In the genomic region with DNA sequence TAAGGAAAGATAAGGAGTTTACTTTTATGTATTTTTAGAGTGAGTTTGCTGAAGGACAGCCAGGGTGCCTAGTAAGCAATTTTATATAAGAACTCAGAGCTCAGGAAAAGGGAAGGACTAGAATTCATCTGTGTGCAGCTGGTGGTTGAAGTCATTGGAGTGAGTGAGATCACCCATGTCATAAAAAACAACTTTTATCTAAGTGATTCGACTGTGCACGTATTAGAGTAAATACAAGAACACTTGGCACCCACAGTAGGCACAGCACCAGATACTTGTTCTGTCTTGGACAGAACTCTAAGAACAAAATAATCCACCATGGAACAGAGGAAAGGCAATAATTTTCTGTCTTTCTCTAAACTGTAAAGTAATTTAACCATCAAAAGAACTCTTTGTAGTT, we compare ENCODE assay signal across 12 cellular contexts. TPM values are rescaled to one million over a fixed set of nuclear protein-coding genes. Genes with fewer than 3 reads are reported as not detected.
DNase-seq lines count a peak whose midpoint lies in the region; ATAC-seq and TF ChIP-seq lines count a peak whose summit lies in the region.
"Had no signal": no experiment of that assay in that cellular context is flagged by ENCODE, and none has a peak within 500 bp of the region (broad histone marks: within the 10 kb centered on the region; RNA-seq: fewer than 3 reads in every experiment).

No MANE protein-coding gene starts in this region.

- H3K36me3 ChIP-seq in ascending aorta (no peaks in the 10 kb centered on the region), prostate gland (no peaks in the 10 kb centered on the region)

- DNase-seq in EL, result peak; percentile 26
- DNase-seq in ascending aorta (ENCODE audit: low spot score in 2 of 2), result peak in 1 of 2 donors; percentile 75
- peak; percentile 47 for DNase-seq in Right ventricle myocardium superior
- no peak for DNase-seq in prostate gland (ENCODE audit: low spot score)
- no peak for DNase-seq in GM19238 (ENCODE audit: insufficient read length, low spot score)
- no peak for DNase-seq in germinal center (ENCODE audit: low spot score)
- DNase-seq in SIG-M5 (lab: John Stamatoyannopoulos, UW), result no peak
- DNase-seq in dorsolateral prefrontal cortex, result no peak
- DNase-seq: activated CD4-positive, alpha-beta T cell treated with anti-CD3 and anti-CD28 coated beads, Interleukin-2, amount 50 U/mL, for 4 hours; hypothalamus; stimulated activated CD8-positive, alpha-beta memory T cell treated with anti-CD3 and anti-CD28 coated beads, Interleukin-4, amount 100 ng/mL, for 48 hours had no signal

- no peak for TF ChIP-seq CTCF in ascending aorta (IDR thresholded peaks at IDR 0.05)
- TF ChIP-seq CTCF in prostate gland (IDR thresholded peaks at IDR 0.05), result no peak
- no peak for TF ChIP-seq CTCF in dorsolateral prefrontal cortex (IDR thresholded peaks at IDR 0.05 in 54 of 56, conservative IDR thresholded peaks at IDR 0.05 in 2 of 56; ENCODE audit: low read depth in 1 of 56, partially characterized antibody in 56 of 56)

- ATAC-seq in Right ventricle myocardium superior (ENCODE audit: poor library complexity), result peak; percentile 90
- ATAC-seq: activated T-helper 17 cell treated with anti-CD3 and anti-CD28 coated beads, Interleukin-2, amount 50 U/mL, for 72 hours had no signal

- WGBS in prostate gland, result 26% methylated on average over 2 of the region's 2 CpGs

- H3K27ac ChIP-seq in ascending aorta (peak overlapping the region; percentile 72 to 78), prostate gland (peak overlapping the region; percentile 6 to 9), dorsolateral prefrontal cortex (peak overlapping the region in 1 of 59 donors; percentile 9)

- H3K4me3 ChIP-seq in ascending aorta (peak overlapping the region in 1 of 2 donors; percentile 11), prostate gland (no peak overlapping the region), dorsolateral prefrontal cortex (no peak overlapping the region)

- no peak for TF ChIP-seq POLR2A in prostate gland (IDR thresholded peaks at IDR 0.05)

- no peaks in the 10 kb centered on the region for H3K27me3 ChIP-seq in ascending aorta
- no peaks in the 10 kb centered on the region for H3K27me3 ChIP-seq in prostate gland (replicated peaks; ENCODE audit: insufficient read depth)
- no peaks in the 10 kb centered on the region for H3K27me3 ChIP-seq in dorsolateral prefrontal cortex

- H3K4me1 ChIP-seq in ascending aorta, result peaks cover 11 to 70% of the 10 kb centered on the region in 2 donors
- no peaks in the 10 kb centered on the region for H3K4me1 ChIP-seq in prostate gland (replicated peaks)

- intact Hi-C loops in ascending aorta (cut with DNase I), result loop anchor here (5.0 kb wide), 1 partner anchor 37 kb away; no protein-coding TSS in a partner anchor
- intact Hi-C loops in Right ventricle myocardium superior (cut with DNase I), result no loop called here
- intact Hi-C loops in prostate gland (cut with DNase I), result loop anchor here (5.0 kb wide), 1 partner anchor 42 kb away; no protein-coding TSS in a partner anchor
- intact Hi-C loops in dorsolateral prefrontal cortex (cut with DNase I), result no loop called here

- H3K9me3 ChIP-seq in ascending aorta, result no peaks in the 10 kb centered on the region
- H3K9me3 ChIP-seq in prostate gland, result no peaks in the 10 kb centered on the region

RNA-seq across cellular contexts. Expression of a gene that starts 31.6 kb away (rescaled TPM):
- total RNA-seq in ascending aorta (178 TPM), Right ventricle myocardium superior (196 TPM), prostate gland (100 to 1,000 TPM; 131 to 181 TPM), dorsolateral prefrontal cortex (10 to 100 TPM; 19.6 to 90.2 (median 34.3) TPM)

Comparison
In these comparisons a context has a peak if more than half of its experiments do, and no peak if none do; other contexts are left out.
1. DNase-seq: peak in EL (single experiment) and Right ventricle myocardium superior (single experiment); none in prostate gland (single experiment), GM19238 (single experiment), germinal center (single experiment), SIG-M5 (single experiment) and dorsolateral prefrontal cortex (0 of 10).
2. intact Hi-C loops: an anchor here in ascending aorta (5.0 kb wide) and prostate gland (5.0 kb wide); none called in Right ventricle myocardium superior and dorsolateral prefrontal cortex.